8 cellular contexts compared by ENCODE assay signal in the genomic region with DNA sequence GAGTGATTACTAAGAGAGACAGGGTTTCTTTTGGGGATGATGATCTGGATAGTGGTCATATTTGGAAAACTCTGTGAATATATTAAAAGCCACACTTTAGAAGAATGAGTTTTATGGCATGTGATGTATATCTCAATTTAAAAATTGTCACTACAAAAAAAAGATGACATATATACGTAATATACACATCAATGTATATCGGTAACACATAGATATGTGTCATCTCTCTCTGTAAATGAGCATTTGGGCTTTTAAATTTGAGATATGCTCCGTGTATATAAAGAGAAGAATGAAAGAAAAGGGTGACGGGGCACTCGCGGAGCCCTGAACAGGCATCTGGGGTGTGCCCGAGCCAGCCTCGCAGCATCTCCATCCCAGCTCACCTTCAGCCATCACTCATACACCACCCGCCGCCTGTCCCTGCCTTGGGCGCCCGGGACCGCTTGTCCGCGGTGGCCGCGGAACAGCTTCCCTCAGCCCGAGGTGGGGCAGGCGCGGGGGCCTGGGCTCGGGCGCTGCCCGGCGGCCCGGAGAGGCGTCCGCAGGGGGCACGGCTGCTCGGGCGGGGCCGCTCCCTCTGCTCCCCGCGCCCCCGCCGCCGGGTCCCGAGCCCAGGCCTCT. TPM values are rescaled to one million over a fixed set of nuclear protein-coding genes. Genes with fewer than 3 reads are reported as not detected.
DNase-seq lines count a peak whose midpoint lies in the region; ATAC-seq and TF ChIP-seq lines count a peak whose summit lies in the region.

No MANE protein-coding gene starts in this region.

- no peaks in the 10 kb centered on the region for H3K9me3 ChIP-seq in BE2C
- H3K9me3 ChIP-seq in neural cell (ENCODE audit: low read length): no peaks in the 10 kb centered on the region
- H3K9me3 ChIP-seq in uterus: no peaks in the 10 kb centered on the region

- H3K27me3 ChIP-seq in BE2C: peaks cover 29% of the 10 kb centered on the region
- H3K27me3 ChIP-seq in neural cell (ENCODE audit: insufficient read depth, low read depth, low read length): no peaks in the 10 kb centered on the region
- H3K27me3 ChIP-seq in uterus: no peaks in the 10 kb centered on the region

- H3K4me1 ChIP-seq in BE2C: peaks cover 3% of the 10 kb centered on the region; the same call in 1 of the 2 replicates
- peaks cover 0 to 3% of the 10 kb centered on the region in 2 donors for H3K4me1 ChIP-seq in uterus

- no peaks in the 10 kb centered on the region for H3K36me3 ChIP-seq in BE2C
- H3K36me3 ChIP-seq in neural cell (ENCODE audit: insufficient read depth, low read length): no peaks in the 10 kb centered on the region
- no peaks in the 10 kb centered on the region for H3K36me3 ChIP-seq in uterus

- H3K27ac ChIP-seq in neural cell (ENCODE audit: low read length): peak overlapping the region; percentile 56
- H3K27ac ChIP-seq in uterus: peak overlapping the region; percentile 80 to 94

- TF ChIP-seq CTCF in BE2C (IDR thresholded peaks at IDR 0.05; ENCODE audit: low read depth, low read length): no peak
- no peak for TF ChIP-seq CTCF in epithelial cell of esophagus (IDR thresholded peaks at IDR 0.05; ENCODE audit: insufficient read depth, low read depth, low read length, missing control alignments)
- TF ChIP-seq CTCF in neural cell (IDR thresholded peaks at IDR 0.05; ENCODE audit: poor library complexity, severe bottlenecking): no peak
- no peak for TF ChIP-seq CTCF in uterus (IDR thresholded peaks at IDR 0.05)

- DNase-seq in BE2C (no peak), HuH-7.5 (ENCODE audit: low spot score) (peak; percentile 41), epithelial cell of esophagus (ENCODE audit: low read depth) (peak; percentile 29), uterus (no peak), mesenteric fat pad (ENCODE audit: low spot score) (no peak)
- peak; percentile 34 to 47 for DNase-seq in activated CD4-positive, alpha-beta T cell treated with anti-CD3 and anti-CD28 coated beads, Interleukin-2, amount 50 U/mL, for 48 hours

- intact Hi-C loops in uterus (cut with DNase I; ENCODE audit: low total_unique reads): no loop called here

- no peak for TF ChIP-seq POLR2A in uterus (IDR thresholded peaks at IDR 0.05)

- peak overlapping the region; percentile 81 for H3K9ac ChIP-seq in neural cell (ENCODE audit: low read length)

- TF ChIP-seq RAD21 in neural cell (conservative IDR thresholded peaks at IDR 0.05): no peak

- peaks cover 11% of the 10 kb centered on the region for H3K79me2 ChIP-seq in neural cell (replicated peaks; ENCODE audit: insufficient read depth, low read length)

- H2AFZ ChIP-seq in neural cell (ENCODE audit: low read depth, low read length): peak overlapping the region; percentile 80

- peak; percentile 12 for TF ChIP-seq EP300 in neural cell (conservative IDR thresholded peaks at IDR 0.05; ENCODE audit: poor library complexity, severe bottlenecking)

- H3K4me3 ChIP-seq in BE2C (ENCODE audit: low read depth, low read length) (peak overlapping the region; percentile 74), epithelial cell of esophagus (ENCODE audit: low read length) (peak overlapping the region; percentile 53), neural cell (ENCODE audit: low read length) (peak overlapping the region; percentile 78), uterus (peak overlapping the region; percentile 66 to 94)

- H4K20me1 ChIP-seq in neural cell (ENCODE audit: insufficient read depth): no peaks in the 10 kb centered on the region

- H3K4me2 ChIP-seq in neural cell (ENCODE audit: low read length): peak overlapping the region; percentile 85

- peak; percentile 27 for ATAC-seq in GM19351 (IDR thresholded peaks at IDR 0.05; ENCODE audit: unreplicated experiment)

- H3F3A ChIP-seq in neural cell (ENCODE audit: insufficient read depth, low read length, poor library complexity, severe bottlenecking): no peaks in the 10 kb centered on the region

- H3K9me2 ChIP-seq in neural cell (ENCODE audit: insufficient read depth, low read length): no peaks in the 10 kb centered on the region

TF ChIP-seq in neural cell, 6 proteins besides CTCF, POLR2A, EP300 and RAD21:
- no peak for TF ChIP-seq EZH2 (IDR thresholded peaks at IDR 0.05; ENCODE audit: borderline replicate concordance, insufficient read depth, low read length, poor library complexity, severe bottlenecking)
- no peak for TF ChIP-seq POLR2AphosphoS5 (IDR thresholded peaks at IDR 0.05)
- TF ChIP-seq TAF1 (IDR thresholded peaks at IDR 0.05; ENCODE audit: low read depth): no peak
- TF ChIP-seq, protein P1, sequence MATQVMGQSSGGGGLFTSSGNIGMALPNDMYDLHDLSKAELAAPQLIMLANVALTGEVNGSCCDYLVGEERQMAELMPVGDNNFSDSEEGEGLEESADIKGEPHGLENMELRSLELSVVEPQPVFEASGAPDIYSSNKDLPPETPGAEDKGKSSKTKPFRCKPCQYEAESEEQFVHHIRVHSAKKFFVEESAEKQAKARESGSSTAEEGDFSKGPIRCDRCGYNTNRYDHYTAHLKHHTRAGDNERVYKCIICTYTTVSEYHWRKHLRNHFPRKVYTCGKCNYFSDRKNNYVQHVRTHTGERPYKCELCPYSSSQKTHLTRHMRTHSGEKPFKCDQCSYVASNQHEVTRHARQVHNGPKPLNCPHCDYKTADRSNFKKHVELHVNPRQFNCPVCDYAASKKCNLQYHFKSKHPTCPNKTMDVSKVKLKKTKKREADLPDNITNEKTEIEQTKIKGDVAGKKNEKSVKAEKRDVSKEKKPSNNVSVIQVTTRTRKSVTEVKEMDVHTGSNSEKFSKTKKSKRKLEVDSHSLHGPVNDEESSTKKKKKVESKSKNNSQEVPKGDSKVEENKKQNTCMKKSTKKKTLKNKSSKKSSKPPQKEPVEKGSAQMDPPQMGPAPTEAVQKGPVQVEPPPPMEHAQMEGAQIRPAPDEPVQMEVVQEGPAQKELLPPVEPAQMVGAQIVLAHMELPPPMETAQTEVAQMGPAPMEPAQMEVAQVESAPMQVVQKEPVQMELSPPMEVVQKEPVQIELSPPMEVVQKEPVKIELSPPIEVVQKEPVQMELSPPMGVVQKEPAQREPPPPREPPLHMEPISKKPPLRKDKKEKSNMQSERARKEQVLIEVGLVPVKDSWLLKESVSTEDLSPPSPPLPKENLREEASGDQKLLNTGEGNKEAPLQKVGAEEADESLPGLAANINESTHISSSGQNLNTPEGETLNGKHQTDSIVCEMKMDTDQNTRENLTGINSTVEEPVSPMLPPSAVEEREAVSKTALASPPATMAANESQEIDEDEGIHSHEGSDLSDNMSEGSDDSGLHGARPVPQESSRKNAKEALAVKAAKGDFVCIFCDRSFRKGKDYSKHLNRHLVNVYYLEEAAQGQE (IDR thresholded peaks at IDR 0.05; ENCODE audit: borderline replicate concordance): no peak
- TF ChIP-seq SMC3 (conservative IDR thresholded peaks at IDR 0.05; ENCODE audit: poor library complexity): no peak
- TF ChIP-seq MXI1 (conservative IDR thresholded peaks at IDR 0.05; ENCODE audit: poor library complexity, severe bottlenecking): no peak

RNA-seq across cellular contexts. Expression of a gene that starts 0.6 kb away (rescaled TPM):
- polyA plus RNA-seq in BE2C (2012; ENCODE audit: insufficient read depth, insufficient read length, low read depth): not detected
- polyA plus RNA-seq in neural cell: 21.4 and 26.1 TPM in 2 replicates
- 99.1 and 126 TPM in 2 replicates for polyA minus RNA-seq in neural cell
- total RNA-seq in uterus: 10 to 100 TPM; 10.3 to 52.6 (median 23.9) TPM
- 36.5 TPM for total RNA-seq in mesenteric fat pad

RNA-seq across cellular contexts. Expression of a gene that starts 28.6 kb away (rescaled TPM):
- 11.0 TPM for polyA plus RNA-seq in BE2C (2012; ENCODE audit: insufficient read depth, insufficient read length, low read depth)
- polyA plus RNA-seq in neural cell: 10.0 and 12.0 TPM in 2 replicates
- 23.1 and 28.6 TPM in 2 replicates for polyA minus RNA-seq in neural cell
- 10 to 100 TPM in 3 of 4 donors, 1 to 10 TPM in 1; 8.6 to 29.4 (median 14.5) TPM for total RNA-seq in uterus
- total RNA-seq in mesenteric fat pad: 20.8 TPM

Comparison
In these comparisons a context has a peak if more than half of its experiments do, and no peak if none do; other contexts are left out.
1. DNase-seq: peak in HuH-7.5 (single experiment), activated CD4-positive, alpha-beta T cell treated with anti-CD3 and anti-CD28 coated beads, Interleukin-2, amount 50 U/mL, for 48 hours (2 of 2) and epithelial cell of esophagus (single experiment); none in BE2C (single experiment), uterus (0 of 2) and mesenteric fat pad (single experiment).
2. Peak in every context shown above with its lines, with median percentiles within 50 percentile points of each other: H3K4me3 ChIP-seq.